ENCODE assay signal across 9 cellular contexts in the genomic region with DNA sequence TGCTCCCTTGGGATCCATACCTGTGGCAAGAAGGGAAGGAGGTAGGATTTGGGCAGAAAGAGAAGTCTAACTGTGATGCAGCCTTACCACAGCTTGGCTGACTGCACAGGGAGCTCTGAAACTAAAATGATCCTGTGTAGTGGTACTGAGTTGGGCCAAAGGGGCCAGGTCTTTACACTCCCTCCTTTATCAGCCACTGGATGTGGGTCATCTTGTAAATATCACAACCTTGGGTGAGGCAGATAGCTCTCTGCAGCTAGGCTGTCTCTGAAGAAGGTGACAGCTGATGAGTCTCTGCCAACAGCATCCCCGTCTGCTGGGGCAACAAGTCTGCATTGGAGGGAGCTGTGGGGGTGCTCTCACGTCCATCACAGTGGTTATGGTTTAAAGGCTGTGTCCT.
"Had no signal": no experiment of that assay in that cellular context is flagged by ENCODE, and none has a peak within 500 bp of the region (broad histone marks: within the 10 kb centered on the region; RNA-seq: fewer than 3 reads in every experiment).

No MANE protein-coding gene starts in this region.

- DNase-seq: GM23248, H9, HCEC 1CT, KBM-7 had no signal

- H3K4me3 Mint-ChIP-seq: H9, IgD-negative memory B cell had no signal

- H3K27ac Mint-ChIP-seq: H9, IgD-negative memory B cell had no signal

- H3K4me1 Mint-ChIP-seq: H9, IgD-negative memory B cell had no signal

- H3K9ac ChIP-seq: GM23248 had no signal

- H3K36me3 Mint-ChIP-seq: IgD-negative memory B cell had no signal

- H3K4me3 ChIP-seq: GM23248 had no signal

- FAIRE-seq: H1, H54, HepG2 had no signal

- H3K9me3 Mint-ChIP-seq: H9, IgD-negative memory B cell had no signal

- ATAC-seq: HepG2 had no signal

- H3K27ac ChIP-seq: GM23248, HL-60 had no signal

- H2AFZ ChIP-seq: GM23248 had no signal
